1 cellular context compared by ENCODE assay signal in genomic region chr3:54891540-54891897, GRCh38.
TF ChIP-seq lines count a peak whose summit lies in the region.

No MANE protein-coding gene starts in this region.

TF ChIP-seq in WTC11, 78 proteins besides CTCF, POLR2A, EP300 and RAD21 (continued from another document):
- TF ChIP-seq, protein P1, sequence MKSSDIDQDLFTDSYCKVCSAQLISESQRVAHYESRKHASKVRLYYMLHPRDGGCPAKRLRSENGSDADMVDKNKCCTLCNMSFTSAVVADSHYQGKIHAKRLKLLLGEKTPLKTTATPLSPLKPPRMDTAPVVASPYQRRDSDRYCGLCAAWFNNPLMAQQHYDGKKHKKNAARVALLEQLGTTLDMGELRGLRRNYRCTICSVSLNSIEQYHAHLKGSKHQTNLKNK (CRISPR knock-in tag; IDR thresholded peaks at IDR 0.05) = no peak
